In the genomic region with DNA sequence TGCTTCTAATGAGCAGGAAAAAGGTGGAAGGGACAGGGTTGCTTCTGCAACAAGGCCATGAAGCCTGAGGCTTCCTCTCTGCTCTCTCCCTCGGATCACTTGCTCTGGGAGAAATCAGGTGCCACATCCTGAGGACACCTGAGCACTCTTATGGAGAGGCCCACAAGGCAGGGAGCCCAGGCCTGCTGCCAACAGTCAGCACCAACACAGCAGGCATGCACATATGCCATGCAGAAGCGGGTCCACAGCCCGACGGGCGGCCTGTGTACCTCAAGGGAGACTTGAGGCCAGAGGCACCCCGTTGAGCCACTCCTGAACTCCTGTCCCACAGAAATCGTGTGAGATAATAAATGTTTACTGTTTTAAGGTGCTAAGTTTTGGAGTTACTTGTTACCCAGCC, we compare ENCODE assay signal across 24 cellular contexts. TPM values are rescaled to one million over a fixed set of nuclear protein-coding genes. Genes with fewer than 3 reads are reported as not detected.
"Had no signal": no experiment of that assay in that cellular context is flagged by ENCODE, and none has a peak within 500 bp of the region (broad histone marks: within the 10 kb centered on the region; RNA-seq: fewer than 3 reads in every experiment).

No MANE protein-coding gene starts in this region.

- H3K4me1 ChIP-seq: esophagus muscularis mucosa, foreskin keratinocyte, heart left ventricle, right atrium auricular region, tibial nerve had no signal

- H3K27ac ChIP-seq: brain microvascular endothelial cell, esophagus muscularis mucosa, foreskin keratinocyte, heart left ventricle, right atrium auricular region, suprapubic skin, tibial nerve had no signal

- H3K9me3 ChIP-seq: esophagus muscularis mucosa, heart left ventricle, right atrium auricular region, suprapubic skin, tibial nerve had no signal

- DNase-seq: activated CD4-positive, alpha-beta memory T cell treated with anti-CD3 and anti-CD28 coated beads for 36 hours; activated CD4-positive, alpha-beta T cell treated with anti-CD3 and anti-CD28 coated beads, Interleukin-2, amount 10 ng/mL, durations not matched to agents 24 days and 14 days; activated CD4-positive, CD25-positive, alpha-beta regulatory T cell treated with anti-CD3 and anti-CD28 coated beads, Interleukin-2, amount 50 U/mL, for 72 hours; activated CD8-positive, alpha-beta memory T cell treated with anti-CD3 and anti-CD28 coated beads, Interleukin-2, amount 50 U/mL, for 4 hours; activated gamma-delta T cell; activated naive CD4-positive, alpha-beta T cell treated with anti-CD3 and anti-CD28 coated beads, Interleukin-2, amount 10 ng/mL, durations not matched to agents 7 days and 5 days; activated naive CD8-positive, alpha-beta T cell treated with anti-CD3 and anti-CD28 coated beads, Interleukin-2, amount 10 ng/mL, durations not matched to agents 7 days and 5 days; activated T-cell treated with anti-CD3 and anti-CD28 coated beads, Interleukin-2, amount 50 U/mL, for 1 hour; brain microvascular endothelial cell; caudate nucleus; foreskin keratinocyte; kidney glomerular epithelial cell; left ventricle myocardium superior; mammary epithelial cell; naive thymus-derived CD4-positive, alpha-beta T cell; stimulated activated naive CD4-positive, alpha-beta T cell; T-helper 2 cell had no signal

- FAIRE-seq: astrocyte had no signal

- H3K4me3 ChIP-seq: esophagus muscularis mucosa, heart left ventricle, right atrium auricular region, suprapubic skin, tibial nerve had no signal

- ATAC-seq: foreskin keratinocyte; heart left ventricle; left ventricle myocardium superior; naive thymus-derived CD4-positive, alpha-beta T cell had no signal

- H3K27me3 ChIP-seq: brain microvascular endothelial cell, esophagus muscularis mucosa, foreskin keratinocyte, heart left ventricle, right atrium auricular region, suprapubic skin, tibial nerve had no signal

RNA-seq across cellular contexts. Expression of a gene that starts 26.1 kb away (rescaled TPM):
- polyA plus RNA-seq: neural cell had no signal
